ENCODE assay signal across 25 cellular contexts in genomic region chr1:1556505-1556904, GRCh38.
"Had no signal": no experiment of that assay in that cellular context is flagged by ENCODE, and none has a peak within 500 bp of the region (broad histone marks: within the 10 kb centered on the region; RNA-seq: fewer than 3 reads in every experiment).

No MANE protein-coding gene starts in this region.

- H3K4me3 ChIP-seq: cardiac muscle cell, Peyer's patch had no signal

- H3K27ac ChIP-seq: brain microvascular endothelial cell, cardiac muscle cell, Peyer's patch, VCaP had no signal

- DNase-seq: activated CD4-positive, alpha-beta memory T cell treated with anti-CD3 and anti-CD28 coated beads, Interleukin-2, amount 10 ng/mL, durations not matched to agents 7 days and 5 days; activated CD4-positive, alpha-beta T cell treated with anti-CD3 and anti-CD28 coated beads for 36 hours; activated CD4-positive, alpha-beta T cell treated with anti-CD3 and anti-CD28 coated beads, Interleukin-2, amount 50 U/mL, for 1 hour; activated gamma-delta T cell treated with Interleukin-2 at 50 U/mL for 16 hours; activated naive CD4-positive, alpha-beta T cell treated with anti-CD3 and anti-CD28 coated beads, Interleukin-2, amount 10 ng/mL, durations not matched to agents 7 days and 5 days; activated naive CD8-positive, alpha-beta T cell treated with anti-CD3 and anti-CD28 coated beads for 36 hours; activated T-cell treated with anti-CD3 and anti-CD28 coated beads for 4 hours; activated T-cell treated with anti-CD3 and anti-CD28 coated beads, Interleukin-2, amount 50 U/mL, for 72 hours; brain microvascular endothelial cell; Karpas-422; MM.1S; NCI-H1105; NCI-H1436; NCI-H1694 treated with DMSO at 0.1 percent for 48 hours; NCI-H2029 treated with DMSO at 0.1 percent for 48 hours; NCI-H510A treated with DMSO at 0.1 percent for 48 hours; NCI-H69; NK-92 treated with Interleukin-12 subunit alpha and Interleukin-12 subunit beta, amount 100 ng/mL, for 24 hours; Peyer's patch; SHP77 treated with DMSO at 0.1 percent for 48 hours; T-helper 2 cell; T1000 had no signal

- ATAC-seq: activated CD4-positive, alpha-beta T cell treated with anti-CD3 and anti-CD28 coated beads for 36 hours; activated T-cell treated with anti-CD3 and anti-CD28 coated beads, Interleukin-2, amount 50 U/mL, for 72 hours had no signal

- FAIRE-seq: TTC549 had no signal

- H3K9me3 ChIP-seq: Peyer's patch had no signal

- H3K27me3 ChIP-seq: brain microvascular endothelial cell, cardiac muscle cell, Peyer's patch had no signal
